23 cellular contexts compared by ENCODE assay signal in the genomic region with DNA sequence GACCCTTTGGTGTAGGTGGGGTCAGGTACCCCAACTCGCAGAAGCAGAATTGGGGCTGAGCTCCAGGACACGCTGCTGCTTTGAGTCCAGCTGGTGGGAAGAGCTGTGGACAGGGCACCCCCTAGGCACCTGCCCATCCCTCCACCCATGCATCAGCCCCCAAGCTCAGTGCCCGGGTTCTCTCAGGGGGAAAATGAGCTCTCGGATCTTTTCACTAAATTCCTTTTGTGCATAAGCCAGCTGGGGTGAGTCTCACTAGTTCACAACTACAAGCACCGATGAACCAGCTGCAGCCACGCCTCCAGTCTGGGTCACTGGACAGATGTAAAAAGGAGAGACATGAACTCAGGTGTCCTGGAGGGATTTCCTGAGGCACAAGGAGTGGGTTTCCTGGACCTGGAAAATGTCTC.
"Had no signal": no experiment of that assay in that cellular context is flagged by ENCODE, and none has a peak within 500 bp of the region (broad histone marks: within the 10 kb centered on the region; RNA-seq: fewer than 3 reads in every experiment).

No MANE protein-coding gene starts in this region.

- H3K9me3 ChIP-seq: adrenal gland, SJCRH30 had no signal

- H3K27me3 Mint-ChIP-seq: activated CD4-positive, alpha-beta memory T cell treated with anti-CD3 and anti-CD28 coated beads, Interleukin-2, amount 10 ng/mL, durations not matched to agents 7 days and 5 days; activated naive CD8-positive, alpha-beta T cell treated with anti-CD3 and anti-CD28 coated beads, Interleukin-2, amount 10 ng/mL, durations not matched to agents 7 days and 5 days had no signal

- DNase-seq: activated CD4-positive, alpha-beta memory T cell treated with anti-CD3 and anti-CD28 coated beads, Interleukin-2, amount 10 ng/mL, durations not matched to agents 7 days and 5 days; activated CD4-positive, alpha-beta T cell treated with anti-CD3 and anti-CD28 coated beads, Interleukin-2, amount 50 U/mL, for 1 hour; activated naive CD4-positive, alpha-beta T cell treated with anti-CD3 and anti-CD28 coated beads, Interleukin-2, amount 50 U/mL, for 16 hours; activated naive CD8-positive, alpha-beta T cell treated with anti-CD3 and anti-CD28 coated beads, Interleukin-2, amount 10 ng/mL, durations not matched to agents 7 days and 5 days; activated T-cell treated with anti-CD3 and anti-CD28 coated beads, Interleukin-2, amount 50 U/mL, for 4 hours; anterior cingulate cortex; NCI-H1092 treated with DMSO at 0.1 percent for 48 hours; NCI-H1417 treated with DMSO at 0.1 percent for 48 hours; NCI-H1694; NCI-H2029; NCI-H345; NCI-H510A; NCI-H526 treated with DMSO at 0.1 percent for 48 hours; NCI-H82; OCI-M1; Right ventricle myocardium superior; RPMI8226; SJCRH30 had no signal

- H3K36me3 ChIP-seq: adrenal gland had no signal

- H3K4me3 Mint-ChIP-seq: activated CD4-positive, alpha-beta memory T cell treated with anti-CD3 and anti-CD28 coated beads, Interleukin-2, amount 10 ng/mL, durations not matched to agents 7 days and 5 days; activated naive CD8-positive, alpha-beta T cell treated with anti-CD3 and anti-CD28 coated beads, Interleukin-2, amount 10 ng/mL, durations not matched to agents 7 days and 5 days; activated T-cell treated with anti-CD3 and anti-CD28 coated beads, Interleukin-2, amount 50 U/mL, for 4 hours; T-helper 1 cell treated with Interleukin-12 subunit alpha and Interleukin-12 subunit beta and Interleukin-4 antibody, amounts not matched to agents 30 μg/mL and 1 μg/mL, for 36 hours had no signal

- H3K27ac Mint-ChIP-seq: activated CD4-positive, alpha-beta memory T cell treated with anti-CD3 and anti-CD28 coated beads, Interleukin-2, amount 10 ng/mL, durations not matched to agents 7 days and 5 days; activated naive CD8-positive, alpha-beta T cell treated with anti-CD3 and anti-CD28 coated beads, Interleukin-2, amount 10 ng/mL, durations not matched to agents 7 days and 5 days; T-helper 1 cell treated with Interleukin-12 subunit alpha and Interleukin-12 subunit beta and Interleukin-4 antibody, amounts not matched to agents 30 μg/mL and 1 μg/mL, for 36 hours had no signal

- H3K4me1 Mint-ChIP-seq: activated CD4-positive, alpha-beta memory T cell treated with anti-CD3 and anti-CD28 coated beads, Interleukin-2, amount 10 ng/mL, durations not matched to agents 7 days and 5 days; activated naive CD8-positive, alpha-beta T cell treated with anti-CD3 and anti-CD28 coated beads, Interleukin-2, amount 10 ng/mL, durations not matched to agents 7 days and 5 days had no signal

- H3K36me3 Mint-ChIP-seq: activated naive CD8-positive, alpha-beta T cell treated with anti-CD3 and anti-CD28 coated beads, Interleukin-2, amount 10 ng/mL, durations not matched to agents 7 days and 5 days had no signal

- H3K4me3 ChIP-seq: adrenal gland, SJCRH30 had no signal

- H3K27ac ChIP-seq: adrenal gland, KMS-11, SJCRH30 had no signal

- ATAC-seq: activated CD4-positive, CD25-positive, alpha-beta regulatory T cell treated with anti-CD3 and anti-CD28 coated beads, Interleukin-2, amount 50 U/mL, for 24 hours; activated T-cell treated with anti-CD3 and anti-CD28 coated beads, Interleukin-2, amount 50 U/mL, for 4 hours; Panc1 had no signal

- H3K27me3 ChIP-seq: SJCRH30 had no signal

- H3K9ac ChIP-seq: KMS-11 had no signal

- H3K4me1 ChIP-seq: adrenal gland, SJCRH30 had no signal

- H3K9me3 Mint-ChIP-seq: activated naive CD8-positive, alpha-beta T cell treated with anti-CD3 and anti-CD28 coated beads, Interleukin-2, amount 10 ng/mL, durations not matched to agents 7 days and 5 days; activated T-cell treated with anti-CD3 and anti-CD28 coated beads, Interleukin-2, amount 50 U/mL, for 4 hours; T-helper 1 cell treated with Interleukin-12 subunit alpha and Interleukin-12 subunit beta and Interleukin-4 antibody, amounts not matched to agents 30 μg/mL and 1 μg/mL, for 36 hours had no signal
